28 cellular contexts compared by ENCODE assay signal in genomic region chrY:8821106-8821505, GRCh38.
"Had no signal": no experiment of that assay in that cellular context is flagged by ENCODE, and none has a peak within 500 bp of the region (broad histone marks: within the 10 kb centered on the region; RNA-seq: fewer than 3 reads in every experiment).

No MANE protein-coding gene starts in this region.

- H3K4me1 ChIP-seq: left lung, lower lobe of right lung, neural progenitor cell, parathyroid adenoma, psoas muscle, right atrium auricular region, right lobe of liver, spleen, stomach, testis, thyroid gland, upper lobe of right lung had no signal

- H3K4me3 ChIP-seq: left lung, lower lobe of right lung, neural progenitor cell, psoas muscle, right atrium auricular region, right lobe of liver, skin epidermis, spleen, stomach, testis, thyroid gland, upper lobe of right lung had no signal

- H3K9me3 ChIP-seq: left lung, lower lobe of right lung, neutrophil, psoas muscle, right atrium auricular region, right lobe of liver, spleen, stomach, testis, thyroid gland, upper lobe of right lung had no signal

- DNase-seq: hippocampal formation; left colon; left lung; lower lobe of right lung; mammary epithelial cell; mesenchymal stem cell; naive B cell; natural killer cell; nephron progenitor cell; occipital lobe; psoas muscle; right lobe of liver; spleen; stimulated activated CD4-positive, alpha-beta T cell treated with anti-CD3 and anti-CD28 coated beads, Interleukin-4, amount 100 ng/mL, for 24 hours; stimulated activated naive B cell treated with anti-CD40 and anti-IgM and Interleukin-4, amounts not matched to agents 10 μg/mL and 1 μg/mL and 100 μg/mL, for 72 hours; stimulated activated naive CD8-positive, alpha-beta T cell treated with anti-CD3 and anti-CD28 coated beads, Interleukin-15, Interleukin-2, amounts not matched to agents 100 U/mL and 50 U/mL, for 24 hours; stomach; testis; thyroid gland; trophoblast cell; upper lobe of right lung had no signal

- H3K36me3 ChIP-seq: left lung, lower lobe of right lung, neural progenitor cell, neutrophil, right atrium auricular region, right lobe of liver, spleen, stomach, thyroid gland, upper lobe of right lung had no signal

- ATAC-seq: left colon; left lung; lower lobe of right lung; natural killer cell; psoas muscle; right lobe of liver; stimulated activated naive B cell treated with anti-CD40 and anti-IgM and Interleukin-4, amounts not matched to agents 10 μg/mL and 1 μg/mL and 100 μg/mL, for 72 hours; stimulated activated naive CD8-positive, alpha-beta T cell treated with anti-CD3 and anti-CD28 coated beads, Interleukin-15, Interleukin-2, amounts not matched to agents 100 U/mL and 50 U/mL, for 24 hours; upper lobe of right lung had no signal

- H3K27ac ChIP-seq: left lung, lower lobe of right lung, neural progenitor cell, neutrophil, parathyroid adenoma, psoas muscle, right atrium auricular region, right lobe of liver, skin epidermis, spleen, stomach, testis, thyroid gland, upper lobe of right lung had no signal

- FAIRE-seq: keratinocyte, urothelium cell line had no signal

- H3K27me3 ChIP-seq: left lung, neural progenitor cell, neutrophil, right atrium auricular region, right lobe of liver, spleen, stomach, testis, thyroid gland, upper lobe of right lung had no signal
